In the genomic region with DNA sequence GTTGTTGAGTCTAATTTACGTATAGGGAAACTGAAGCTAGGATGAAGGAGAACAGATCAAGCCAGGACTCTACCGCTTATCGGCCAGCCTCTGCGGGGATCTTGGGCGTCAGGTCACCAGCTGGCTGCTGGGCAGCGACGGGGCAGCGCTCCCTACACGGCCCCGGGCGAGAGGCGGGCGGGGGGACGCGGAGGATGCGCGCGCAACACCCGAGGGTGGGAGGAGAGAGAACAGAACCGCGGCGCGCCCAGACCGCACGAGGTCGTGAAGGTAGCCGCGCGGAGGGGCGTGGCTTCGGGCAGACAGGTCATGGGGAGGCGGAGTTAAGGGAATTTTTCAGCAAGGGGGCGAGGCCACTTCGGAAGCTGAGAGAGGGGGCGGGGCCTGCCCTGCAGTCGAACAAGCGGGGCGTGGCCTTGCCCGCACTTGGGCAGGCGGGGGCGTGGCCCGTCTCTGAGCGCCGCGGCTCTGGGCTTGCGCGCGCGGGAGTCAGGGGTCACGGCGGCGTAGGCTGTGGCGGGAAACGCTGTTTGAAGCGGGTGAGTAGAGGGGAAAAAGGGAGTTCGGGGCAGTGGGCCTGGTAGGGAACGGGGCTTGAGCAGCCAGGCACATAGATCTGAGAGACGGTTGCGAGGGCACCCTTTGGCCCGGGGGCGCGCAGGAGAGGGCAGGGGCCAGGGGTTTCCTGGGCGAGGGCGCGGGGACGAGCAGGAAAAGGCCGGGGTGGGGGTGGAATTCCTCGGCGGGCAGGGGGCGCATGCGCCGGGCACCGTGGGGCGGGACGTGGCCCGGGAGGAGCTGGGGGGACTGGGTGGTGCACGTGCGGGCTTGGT, we compare ENCODE assay signal across 1 cellular context.
TF ChIP-seq lines count a peak whose summit lies in the region.

A gene (plus strand): TSS at position 496 of the 833 bp plus-strand sequence. CDS start 14,505 bp downstream, outside the sequence.

TF ChIP-seq in K562, 482 proteins besides CTCF, POLR2A, EP300 and RAD21 (continued from another document and continues in another):
- TF ChIP-seq ZNF668 (CRISPR knock-in tag; IDR thresholded peaks at IDR 0.05): no peak
- TF ChIP-seq TEAD4 (IDR thresholded peaks at IDR 0.05; ENCODE audit: low read length): no peak
- no peak for TF ChIP-seq TEAD4 (CRISPR knock-in tag; IDR thresholded peaks at IDR 0.05; ENCODE audit: borderline replicate concordance)
- TF ChIP-seq HNRNPH1 (optimal IDR thresholded peaks at IDR 0.05; ENCODE audit: low read depth, low read length): no peak
- TF ChIP-seq KDM1A (IDR thresholded peaks at IDR 0.05): no peak
- TF ChIP-seq KLF6 (CRISPR knock-in tag; IDR thresholded peaks at IDR 0.05; ENCODE audit: borderline replicate concordance): no peak
- no peak for TF ChIP-seq ZNF316 (IDR thresholded peaks at IDR 0.05)
- TF ChIP-seq ZFP1 (CRISPR knock-in tag; IDR thresholded peaks at IDR 0.05): peak; percentile 45; the same call in 1 of the 2 replicates
- TF ChIP-seq NR4A1 (CRISPR knock-in tag; IDR thresholded peaks at IDR 0.05): peak; percentile 62; the same call in 1 of the 2 replicates
- 0 out of 2 replicates have a peak, but pooled peaks have one; percentile 5 for TF ChIP-seq NR4A1 (tag; IDR thresholded peaks at IDR 0.05)
- no peak for TF ChIP-seq ZEB2 (IDR thresholded peaks at IDR 0.05)
- TF ChIP-seq SMAD3 (CRISPR knock-in tag; conservative IDR thresholded peaks at IDR 0.05): 0 out of 2 replicates have a peak, but pooled peaks have one; percentile 16
- TF ChIP-seq KDM4B (IDR thresholded peaks at IDR 0.05; ENCODE audit: borderline replicate concordance in 2 of 2, low read depth in 1 of 2): no peak
- peak; percentile 92; the same call in 1 of the 2 replicates for TF ChIP-seq BHLHE40 (IDR thresholded peaks at IDR 0.05; ENCODE audit: low read length)
- TF ChIP-seq GTF2A2 (tag; IDR thresholded peaks at IDR 0.05): no peak
- TF ChIP-seq SUPT5H (IDR thresholded peaks at IDR 0.05): peak; percentile 87
- TF ChIP-seq NCOA6 (IDR thresholded peaks at IDR 0.05): no peak
- TF ChIP-seq, protein P1, sequence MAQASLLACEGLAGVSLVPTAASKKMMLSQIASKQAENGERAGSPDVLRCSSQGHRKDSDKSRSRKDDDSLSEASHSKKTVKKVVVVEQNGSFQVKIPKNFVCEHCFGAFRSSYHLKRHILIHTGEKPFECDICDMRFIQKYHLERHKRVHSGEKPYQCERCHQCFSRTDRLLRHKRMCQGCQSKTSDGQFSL (CRISPR knock-in tag; IDR thresholded peaks at IDR 0.05): no peak
- TF ChIP-seq, protein P1 (tag; IDR thresholded peaks at IDR 0.05): no peak
- TF ChIP-seq, protein P2, sequence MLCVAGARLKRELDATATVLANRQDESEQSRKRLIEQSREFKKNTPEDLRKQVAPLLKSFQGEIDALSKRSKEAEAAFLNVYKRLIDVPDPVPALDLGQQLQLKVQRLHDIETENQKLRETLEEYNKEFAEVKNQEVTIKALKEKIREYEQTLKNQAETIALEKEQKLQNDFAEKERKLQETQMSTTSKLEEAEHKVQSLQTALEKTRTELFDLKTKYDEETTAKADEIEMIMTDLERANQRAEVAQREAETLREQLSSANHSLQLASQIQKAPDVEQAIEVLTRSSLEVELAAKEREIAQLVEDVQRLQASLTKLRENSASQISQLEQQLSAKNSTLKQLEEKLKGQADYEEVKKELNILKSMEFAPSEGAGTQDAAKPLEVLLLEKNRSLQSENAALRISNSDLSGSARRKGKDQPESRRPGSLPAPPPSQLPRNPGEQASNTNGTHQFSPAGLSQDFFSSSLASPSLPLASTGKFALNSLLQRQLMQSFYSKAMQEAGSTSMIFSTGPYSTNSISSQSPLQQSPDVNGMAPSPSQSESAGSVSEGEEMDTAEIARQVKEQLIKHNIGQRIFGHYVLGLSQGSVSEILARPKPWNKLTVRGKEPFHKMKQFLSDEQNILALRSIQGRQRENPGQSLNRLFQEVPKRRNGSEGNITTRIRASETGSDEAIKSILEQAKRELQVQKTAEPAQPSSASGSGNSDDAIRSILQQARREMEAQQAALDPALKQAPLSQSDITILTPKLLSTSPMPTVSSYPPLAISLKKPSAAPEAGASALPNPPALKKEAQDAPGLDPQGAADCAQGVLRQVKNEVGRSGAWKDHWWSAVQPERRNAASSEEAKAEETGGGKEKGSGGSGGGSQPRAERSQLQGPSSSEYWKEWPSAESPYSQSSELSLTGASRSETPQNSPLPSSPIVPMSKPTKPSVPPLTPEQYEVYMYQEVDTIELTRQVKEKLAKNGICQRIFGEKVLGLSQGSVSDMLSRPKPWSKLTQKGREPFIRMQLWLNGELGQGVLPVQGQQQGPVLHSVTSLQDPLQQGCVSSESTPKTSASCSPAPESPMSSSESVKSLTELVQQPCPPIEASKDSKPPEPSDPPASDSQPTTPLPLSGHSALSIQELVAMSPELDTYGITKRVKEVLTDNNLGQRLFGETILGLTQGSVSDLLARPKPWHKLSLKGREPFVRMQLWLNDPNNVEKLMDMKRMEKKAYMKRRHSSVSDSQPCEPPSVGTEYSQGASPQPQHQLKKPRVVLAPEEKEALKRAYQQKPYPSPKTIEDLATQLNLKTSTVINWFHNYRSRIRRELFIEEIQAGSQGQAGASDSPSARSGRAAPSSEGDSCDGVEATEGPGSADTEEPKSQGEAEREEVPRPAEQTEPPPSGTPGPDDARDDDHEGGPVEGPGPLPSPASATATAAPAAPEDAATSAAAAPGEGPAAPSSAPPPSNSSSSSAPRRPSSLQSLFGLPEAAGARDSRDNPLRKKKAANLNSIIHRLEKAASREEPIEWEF (CRISPR knock-in tag; IDR thresholded peaks at IDR 0.05): no peak
- TF ChIP-seq, protein P3, sequence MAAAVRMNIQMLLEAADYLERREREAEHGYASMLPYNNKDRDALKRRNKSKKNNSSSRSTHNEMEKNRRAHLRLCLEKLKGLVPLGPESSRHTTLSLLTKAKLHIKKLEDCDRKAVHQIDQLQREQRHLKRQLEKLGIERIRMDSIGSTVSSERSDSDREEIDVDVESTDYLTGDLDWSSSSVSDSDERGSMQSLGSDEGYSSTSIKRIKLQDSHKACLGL (CRISPR knock-in tag; IDR thresholded peaks at IDR 0.05; ENCODE audit: borderline replicate concordance, poor library complexity, severe bottlenecking): no peak
- TF ChIP-seq TGIF2 (CRISPR knock-in tag; IDR thresholded peaks at IDR 0.05): no peak
- no peak for TF ChIP-seq PTRF (tag; IDR thresholded peaks at IDR 0.05)
- no peak for TF ChIP-seq FOXM1 (IDR thresholded peaks at IDR 0.05; ENCODE audit: low read depth)
- TF ChIP-seq FOXM1 (CRISPR knock-in tag; IDR thresholded peaks at IDR 0.05; ENCODE audit: low read depth): no peak
- no peak for TF ChIP-seq SMARCA4 (IDR thresholded peaks at IDR 0.05)
- TF ChIP-seq ZNF507 (tag; conservative IDR thresholded peaks at IDR 0.05): no peak
- no peak; the same call in 1 of the 2 replicates for TF ChIP-seq ZNF197 (CRISPR knock-in tag; IDR thresholded peaks at IDR 0.05; ENCODE audit: low read depth)
- TF ChIP-seq L3MBTL2 (IDR thresholded peaks at IDR 0.05): peak; percentile 82
- TF ChIP-seq, protein P4, sequence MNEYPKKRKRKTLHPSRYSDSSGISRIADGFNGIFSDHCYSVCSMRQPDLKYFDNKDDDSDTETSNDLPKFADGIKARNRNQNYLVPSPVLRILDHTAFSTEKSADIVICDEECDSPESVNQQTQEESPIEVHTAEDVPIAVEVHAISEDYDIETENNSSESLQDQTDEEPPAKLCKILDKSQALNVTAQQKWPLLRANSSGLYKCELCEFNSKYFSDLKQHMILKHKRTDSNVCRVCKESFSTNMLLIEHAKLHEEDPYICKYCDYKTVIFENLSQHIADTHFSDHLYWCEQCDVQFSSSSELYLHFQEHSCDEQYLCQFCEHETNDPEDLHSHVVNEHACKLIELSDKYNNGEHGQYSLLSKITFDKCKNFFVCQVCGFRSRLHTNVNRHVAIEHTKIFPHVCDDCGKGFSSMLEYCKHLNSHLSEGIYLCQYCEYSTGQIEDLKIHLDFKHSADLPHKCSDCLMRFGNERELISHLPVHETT (CRISPR knock-in tag; conservative IDR thresholded peaks at IDR 0.05 in 1 of 2, IDR thresholded peaks at IDR 0.05 in 1 of 2): no peak
- 0 out of 2 replicates have a peak, but pooled peaks have one; percentile 40 for TF ChIP-seq ZNF436 (CRISPR knock-in tag; IDR thresholded peaks at IDR 0.05)
- TF ChIP-seq HNRNPLL (IDR thresholded peaks at IDR 0.05; ENCODE audit: low read depth, low read length, poor library complexity, severe bottlenecking): no peak
- TF ChIP-seq XRCC4 (IDR thresholded peaks at IDR 0.05; ENCODE audit: extremely low read depth, insufficient read depth, insufficient read length): no peak
- TF ChIP-seq RCOR1 (IDR thresholded peaks at IDR 0.05; ENCODE audit: borderline replicate concordance in 1 of 2, low read depth in 2 of 2, low read length in 2 of 2): no peak
- TF ChIP-seq, protein P5, sequence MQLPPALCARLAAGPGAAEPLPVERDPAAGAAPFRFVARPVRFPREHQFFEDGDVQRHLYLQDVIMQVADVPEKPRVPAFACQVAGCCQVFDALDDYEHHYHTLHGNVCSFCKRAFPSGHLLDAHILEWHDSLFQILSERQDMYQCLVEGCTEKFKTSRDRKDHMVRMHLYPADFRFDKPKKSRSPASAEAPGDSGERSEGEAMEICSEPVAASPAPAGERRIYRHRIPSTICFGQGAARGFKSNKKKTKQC (CRISPR knock-in tag; IDR thresholded peaks at IDR 0.05): peak; percentile 29; the same call in 1 of the 2 replicates
- no peak for TF ChIP-seq SRSF7 (optimal IDR thresholded peaks at IDR 0.05; ENCODE audit: low read depth, low read length)
- no peak for TF ChIP-seq MCM3 (IDR thresholded peaks at IDR 0.05)
- TF ChIP-seq NR2F6 (CRISPR knock-in tag; IDR thresholded peaks at IDR 0.05): peak; percentile 47; the same call in 1 of the 2 replicates
- no peak for TF ChIP-seq CHD1 (IDR thresholded peaks at IDR 0.05; ENCODE audit: low read length)
- no peak for TF ChIP-seq ZNF79 (CRISPR knock-in tag; IDR thresholded peaks at IDR 0.05; ENCODE audit: low read depth)
- TF ChIP-seq, protein P6, sequence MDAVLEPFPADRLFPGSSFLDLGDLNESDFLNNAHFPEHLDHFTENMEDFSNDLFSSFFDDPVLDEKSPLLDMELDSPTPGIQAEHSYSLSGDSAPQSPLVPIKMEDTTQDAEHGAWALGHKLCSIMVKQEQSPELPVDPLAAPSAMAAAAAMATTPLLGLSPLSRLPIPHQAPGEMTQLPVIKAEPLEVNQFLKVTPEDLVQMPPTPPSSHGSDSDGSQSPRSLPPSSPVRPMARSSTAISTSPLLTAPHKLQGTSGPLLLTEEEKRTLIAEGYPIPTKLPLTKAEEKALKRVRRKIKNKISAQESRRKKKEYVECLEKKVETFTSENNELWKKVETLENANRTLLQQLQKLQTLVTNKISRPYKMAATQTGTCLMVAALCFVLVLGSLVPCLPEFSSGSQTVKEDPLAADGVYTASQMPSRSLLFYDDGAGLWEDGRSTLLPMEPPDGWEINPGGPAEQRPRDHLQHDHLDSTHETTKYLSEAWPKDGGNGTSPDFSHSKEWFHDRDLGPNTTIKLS (IDR thresholded peaks at IDR 0.05; ENCODE audit: borderline replicate concordance, low read depth): no peak
- no peak for TF ChIP-seq STAT5B (CRISPR knock-in tag; IDR thresholded peaks at IDR 0.05)
- TF ChIP-seq NCOA2 (IDR thresholded peaks at IDR 0.05; ENCODE audit: partially characterized antibody in 2 of 2): no peak
- TF ChIP-seq ARID2 (IDR thresholded peaks at IDR 0.05): no peak
- TF ChIP-seq, protein P7, sequence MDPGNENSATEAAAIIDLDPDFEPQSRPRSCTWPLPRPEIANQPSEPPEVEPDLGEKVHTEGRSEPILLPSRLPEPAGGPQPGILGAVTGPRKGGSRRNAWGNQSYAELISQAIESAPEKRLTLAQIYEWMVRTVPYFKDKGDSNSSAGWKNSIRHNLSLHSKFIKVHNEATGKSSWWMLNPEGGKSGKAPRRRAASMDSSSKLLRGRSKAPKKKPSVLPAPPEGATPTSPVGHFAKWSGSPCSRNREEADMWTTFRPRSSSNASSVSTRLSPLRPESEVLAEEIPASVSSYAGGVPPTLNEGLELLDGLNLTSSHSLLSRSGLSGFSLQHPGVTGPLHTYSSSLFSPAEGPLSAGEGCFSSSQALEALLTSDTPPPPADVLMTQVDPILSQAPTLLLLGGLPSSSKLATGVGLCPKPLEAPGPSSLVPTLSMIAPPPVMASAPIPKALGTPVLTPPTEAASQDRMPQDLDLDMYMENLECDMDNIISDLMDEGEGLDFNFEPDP (CRISPR knock-in tag; IDR thresholded peaks at IDR 0.05): 0 out of 2 replicates have a peak, but pooled peaks have one; percentile 59
- TF ChIP-seq, protein P8, sequence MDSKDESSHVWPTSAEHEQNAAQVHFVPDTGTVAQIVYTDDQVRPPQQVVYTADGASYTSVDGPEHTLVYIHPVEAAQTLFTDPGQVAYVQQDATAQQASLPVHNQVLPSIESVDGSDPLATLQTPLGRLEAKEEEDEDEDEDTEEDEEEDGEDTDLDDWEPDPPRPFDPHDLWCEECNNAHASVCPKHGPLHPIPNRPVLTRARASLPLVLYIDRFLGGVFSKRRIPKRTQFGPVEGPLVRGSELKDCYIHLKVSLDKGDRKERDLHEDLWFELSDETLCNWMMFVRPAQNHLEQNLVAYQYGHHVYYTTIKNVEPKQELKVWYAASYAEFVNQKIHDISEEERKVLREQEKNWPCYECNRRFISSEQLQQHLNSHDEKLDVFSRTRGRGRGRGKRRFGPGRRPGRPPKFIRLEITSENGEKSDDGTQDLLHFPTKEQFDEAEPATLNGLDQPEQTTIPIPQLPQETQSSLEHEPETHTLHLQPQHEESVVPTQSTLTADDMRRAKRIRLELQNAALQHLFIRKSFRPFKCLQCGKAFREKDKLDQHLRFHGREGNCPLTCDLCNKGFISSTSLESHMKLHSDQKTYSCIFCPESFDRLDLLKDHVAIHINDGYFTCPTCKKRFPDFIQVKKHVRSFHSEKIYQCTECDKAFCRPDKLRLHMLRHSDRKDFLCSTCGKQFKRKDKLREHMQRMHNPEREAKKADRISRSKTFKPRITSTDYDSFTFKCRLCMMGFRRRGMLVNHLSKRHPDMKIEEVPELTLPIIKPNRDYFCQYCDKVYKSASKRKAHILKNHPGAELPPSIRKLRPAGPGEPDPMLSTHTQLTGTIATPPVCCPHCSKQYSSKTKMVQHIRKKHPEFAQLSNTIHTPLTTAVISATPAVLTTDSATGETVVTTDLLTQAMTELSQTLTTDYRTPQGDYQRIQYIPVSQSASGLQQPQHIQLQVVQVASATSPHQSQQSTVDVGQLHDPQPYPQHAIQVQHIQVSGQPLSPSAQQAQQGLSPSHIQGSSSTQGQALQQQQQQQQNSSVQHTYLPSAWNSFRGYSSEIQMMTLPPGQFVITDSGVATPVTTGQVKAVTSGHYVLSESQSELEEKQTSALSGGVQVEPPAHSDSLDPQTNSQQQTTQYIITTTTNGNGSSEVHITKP (IDR thresholded peaks at IDR 0.05; ENCODE audit: partially characterized antibody): peak; percentile 47
- no peak for TF ChIP-seq C11orf30 (IDR thresholded peaks at IDR 0.05; ENCODE audit: low read depth)
- no peak for TF ChIP-seq ZNF707 (CRISPR knock-in tag; conservative IDR thresholded peaks at IDR 0.05)
- TF ChIP-seq COPS2 (conservative IDR thresholded peaks at IDR 0.05): no peak
- TF ChIP-seq FOXK1 (CRISPR knock-in tag; IDR thresholded peaks at IDR 0.05; ENCODE audit: borderline replicate concordance): no peak
- TF ChIP-seq PHB (CRISPR knock-in tag; IDR thresholded peaks at IDR 0.05): peak; percentile 98
- TF ChIP-seq NFIC (IDR thresholded peaks at IDR 0.05): peak; percentile 24; the same call in 1 of the 2 replicates
- TF ChIP-seq CBX8 (IDR thresholded peaks at IDR 0.05; ENCODE audit: borderline replicate concordance, extremely low read depth, low read depth, low read length, poor library complexity, severe bottlenecking): no peak
- TF ChIP-seq YBX1 (IDR thresholded peaks at IDR 0.05): no peak
- no peak for TF ChIP-seq SMAD2 (IDR thresholded peaks at IDR 0.05; ENCODE audit: low read depth, low read length)
- TF ChIP-seq ZKSCAN3 (CRISPR knock-in tag; IDR thresholded peaks at IDR 0.05): no peak
